ENCODE assay signal across 9 cellular contexts in the genomic region with DNA sequence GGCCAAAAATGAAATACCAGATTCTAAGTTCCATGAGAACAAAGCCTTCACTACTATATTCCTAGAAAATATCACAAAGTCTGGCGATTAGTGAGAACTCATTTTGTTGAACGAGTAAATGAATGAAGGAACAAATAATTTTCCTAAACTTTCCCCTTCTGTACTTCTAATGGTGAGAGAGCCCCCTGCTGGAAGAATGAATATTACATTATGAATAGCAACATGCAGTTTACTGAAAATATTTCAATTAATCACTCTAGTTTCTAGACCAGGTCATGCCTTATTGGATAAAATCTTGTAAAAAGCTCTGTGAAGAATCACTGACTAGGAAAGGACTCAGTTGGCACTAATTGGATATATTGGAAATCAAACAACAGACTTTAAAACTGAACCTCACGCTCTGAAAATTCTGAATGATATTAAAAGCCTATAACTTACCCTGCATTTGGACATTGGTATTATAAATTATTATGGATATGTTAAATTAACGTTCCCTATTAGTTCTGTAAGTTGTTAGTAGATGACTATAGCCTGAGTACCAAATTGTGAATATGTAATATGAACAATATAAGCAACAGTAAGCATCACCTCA. TPM values are rescaled to one million over a fixed set of nuclear protein-coding genes. Genes with fewer than 3 reads are reported as not detected.
A peak's percentile ranks its signal among the peaks of the same experiment; 100 is the strongest.
DNase-seq lines count a peak whose midpoint lies in the region; ATAC-seq and TF ChIP-seq lines count a peak whose summit lies in the region.
"Had no signal": no experiment of that assay in that cellular context is flagged by ENCODE, and none has a peak within 500 bp of the region (broad histone marks: within the 10 kb centered on the region; RNA-seq: fewer than 3 reads in every experiment).

No MANE protein-coding gene starts in this region.

- no peaks in the 10 kb centered on the region for H3K27me3 ChIP-seq in psoas muscle (ENCODE audit: insufficient read depth in 3 of 3, low read length in 2 of 3)
- H3K27me3 ChIP-seq: BLaER1 had no signal

- peak; percentile 86 for TF ChIP-seq CTCF in psoas muscle (IDR thresholded peaks at IDR 0.05)

- no peaks in the 10 kb centered on the region for H3K9me3 ChIP-seq in psoas muscle
- H3K9me3 ChIP-seq: BLaER1 had no signal

- H3K4me1 ChIP-seq in psoas muscle, result no peaks in the 10 kb centered on the region
- H3K4me1 ChIP-seq: BLaER1 had no signal

- peak; percentile 66 for DNase-seq in DMS79 treated with DMSO at 0.1 percent for 48 hours (lab: John Stamatoyannopoulos, UW)
- DNase-seq in DMS79 (lab: John Stamatoyannopoulos, UW), result no peak
- peak; percentile 2 for DNase-seq in NCI-H1048 (lab: John Stamatoyannopoulos, UW)
- DNase-seq in fibroblast of the conjunctiva (ENCODE audit: low read depth), result peak; percentile 27
- no peak for DNase-seq in psoas muscle
- DNase-seq in activated gamma-delta T cell treated with Interleukin-2 at 50 U/mL for 16 hours, result no peak

- peak; percentile 87 for ATAC-seq in SK-N-SH treated with all-trans-retinoic acid at 6 μM for 48 hours
- peak in 3 of 4 donors; percentile 36 to 62 (median 45) for ATAC-seq in psoas muscle
- no peak for ATAC-seq in HG02840 (IDR thresholded peaks at IDR 0.05; ENCODE audit: low FRiP score, unreplicated experiment)

- 24 to 30% (median 27%) methylated on average over 4 of the region's 4 CpGs for WGBS in psoas muscle, 3 donors

- no peaks in the 10 kb centered on the region for H3K36me3 ChIP-seq in psoas muscle (ENCODE audit: insufficient read depth in 1 of 2, low read depth in 1 of 2)
- H3K36me3 ChIP-seq: BLaER1 had no signal

- H3K27ac ChIP-seq in psoas muscle, result no peak overlapping the region
- H3K27ac ChIP-seq: BLaER1 had no signal

- intact Hi-C loops in psoas muscle (cut with DNase I), result loop anchor here (1.0 to 5.0 kb wide), 3 partner anchors 207 to 337 kb away; no protein-coding TSS in a partner anchor

- no peak overlapping the region for H3K4me3 ChIP-seq in psoas muscle
- H3K4me3 ChIP-seq: BLaER1 had no signal

TF ChIP-seq in SK-N-SH treated with all-trans-retinoic acid at 6 μM for 48 hours, 23 proteins besides CTCF, POLR2A, EP300 and RAD21:
- TF ChIP-seq CSDC2 (CRISPR knock-in tag; IDR thresholded peaks at IDR 0.05), result no peak
- TF ChIP-seq OSR1 (CRISPR knock-in tag; IDR thresholded peaks at IDR 0.05), result no peak
- no peak for TF ChIP-seq ZC3H10 (CRISPR knock-in tag; IDR thresholded peaks at IDR 0.05)
- TF ChIP-seq ZNF565 (CRISPR knock-in tag; conservative IDR thresholded peaks at IDR 0.05; ENCODE audit: low read depth), result no peak
- no peak for TF ChIP-seq ESRRG (CRISPR knock-in tag; IDR thresholded peaks at IDR 0.05)
- TF ChIP-seq PPARA (CRISPR knock-in tag; IDR thresholded peaks at IDR 0.05; ENCODE audit: borderline replicate concordance), result no peak
- TF ChIP-seq TOX (CRISPR knock-in tag; IDR thresholded peaks at IDR 0.05; ENCODE audit: borderline replicate concordance), result no peak
- TF ChIP-seq, protein P1, sequence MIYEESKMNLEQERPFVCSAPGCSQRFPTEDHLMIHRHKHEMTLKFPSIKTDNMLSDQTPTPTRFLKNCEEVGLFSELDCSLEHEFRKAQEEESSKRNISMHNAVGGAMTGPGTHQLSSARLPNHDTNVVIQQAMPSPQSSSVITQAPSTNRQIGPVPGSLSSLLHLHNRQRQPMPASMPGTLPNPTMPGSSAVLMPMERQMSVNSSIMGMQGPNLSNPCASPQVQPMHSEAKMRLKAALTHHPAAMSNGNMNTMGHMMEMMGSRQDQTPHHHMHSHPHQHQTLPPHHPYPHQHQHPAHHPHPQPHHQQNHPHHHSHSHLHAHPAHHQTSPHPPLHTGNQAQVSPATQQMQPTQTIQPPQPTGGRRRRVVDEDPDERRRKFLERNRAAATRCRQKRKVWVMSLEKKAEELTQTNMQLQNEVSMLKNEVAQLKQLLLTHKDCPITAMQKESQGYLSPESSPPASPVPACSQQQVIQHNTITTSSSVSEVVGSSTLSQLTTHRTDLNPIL (CRISPR knock-in tag; IDR thresholded peaks at IDR 0.05; ENCODE audit: low read depth), result no peak
- TF ChIP-seq BACH2 (CRISPR knock-in tag; IDR thresholded peaks at IDR 0.05; ENCODE audit: borderline replicate concordance), result no peak
- TF ChIP-seq TCF4 (CRISPR knock-in tag; IDR thresholded peaks at IDR 0.05; ENCODE audit: borderline replicate concordance), result no peak
- TF ChIP-seq ARNTL (CRISPR knock-in tag; IDR thresholded peaks at IDR 0.05; ENCODE audit: borderline replicate concordance, low read depth), result no peak
- no peak for TF ChIP-seq GLIS3 (CRISPR knock-in tag; IDR thresholded peaks at IDR 0.05)
- TF ChIP-seq, protein P2, sequence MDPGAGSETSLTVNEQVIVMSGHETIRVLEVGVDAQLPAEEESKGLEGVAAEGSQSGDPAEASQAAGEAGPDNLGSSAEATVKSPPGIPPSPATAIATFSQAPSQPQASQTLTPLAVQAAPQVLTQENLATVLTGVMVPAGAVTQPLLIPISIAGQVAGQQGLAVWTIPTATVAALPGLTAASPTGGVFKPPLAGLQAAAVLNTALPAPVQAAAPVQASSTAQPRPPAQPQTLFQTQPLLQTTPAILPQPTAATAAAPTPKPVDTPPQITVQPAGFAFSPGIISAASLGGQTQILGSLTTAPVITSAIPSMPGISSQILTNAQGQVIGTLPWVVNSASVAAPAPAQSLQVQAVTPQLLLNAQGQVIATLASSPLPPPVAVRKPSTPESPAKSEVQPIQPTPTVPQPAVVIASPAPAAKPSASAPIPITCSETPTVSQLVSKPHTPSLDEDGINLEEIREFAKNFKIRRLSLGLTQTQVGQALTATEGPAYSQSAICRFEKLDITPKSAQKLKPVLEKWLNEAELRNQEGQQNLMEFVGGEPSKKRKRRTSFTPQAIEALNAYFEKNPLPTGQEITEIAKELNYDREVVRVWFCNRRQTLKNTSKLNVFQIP (CRISPR knock-in tag; IDR thresholded peaks at IDR 0.05; ENCODE audit: borderline replicate concordance, low read depth), result no peak
- no peak for TF ChIP-seq ZFP30 (CRISPR knock-in tag; IDR thresholded peaks at IDR 0.05)

RNA-seq across cellular contexts. Expression of a gene that starts 32.4 kb away (rescaled TPM):
- 10 to 100 TPM; 57.1 to 75.2 (median 60.1) TPM for total RNA-seq in psoas muscle
- polyA plus RNA-seq in psoas muscle, result 100 to 1,000 TPM in 1 of 3 donors, 10 to 100 TPM in 2; 41.4 to 107 (median 62.7) TPM

Comparison
In these comparisons a context has a peak if more than half of its experiments do, and no peak if none do; other contexts are left out.
1. DNase-seq: peak in DMS79 treated with DMSO at 0.1 percent for 48 hours (single experiment), NCI-H1048 (single experiment) and fibroblast of the conjunctiva (single experiment); none in DMS79 (single experiment), psoas muscle (0 of 2) and activated gamma-delta T cell treated with Interleukin-2 at 50 U/mL for 16 hours (single experiment).